ENCODE assay signal across 11 cellular contexts in the genomic region with DNA sequence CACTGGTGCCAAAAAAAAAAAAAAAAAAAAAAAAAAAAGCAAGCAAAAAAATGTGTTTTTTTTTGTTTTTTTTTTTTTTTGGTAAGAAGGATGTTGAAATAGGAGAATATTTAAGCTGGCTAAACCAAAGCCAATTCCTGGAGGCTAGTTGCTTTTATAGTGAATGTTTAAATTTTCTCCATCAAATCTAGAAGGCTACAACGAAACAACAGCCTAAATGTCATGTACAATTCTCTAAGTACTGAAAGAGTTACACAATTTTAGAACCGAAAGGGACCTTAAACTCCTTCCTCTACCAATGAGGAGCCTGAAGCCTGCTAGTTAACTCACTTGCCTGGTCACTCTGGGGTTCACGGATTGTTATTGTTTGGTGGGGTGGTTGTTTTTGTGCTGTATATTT. TPM values are rescaled to one million over a fixed set of nuclear protein-coding genes. Genes with fewer than 3 reads are reported as not detected.
A peak's percentile ranks its signal among the peaks of the same experiment; 100 is the strongest.
DNase-seq lines count a peak whose midpoint lies in the region; ATAC-seq and TF ChIP-seq lines count a peak whose summit lies in the region.
"Had no signal": no experiment of that assay in that cellular context is flagged by ENCODE, and none has a peak within 500 bp of the region (broad histone marks: within the 10 kb centered on the region; RNA-seq: fewer than 3 reads in every experiment).

No MANE protein-coding gene starts in this region.

- H3K9ac ChIP-seq in skeletal muscle satellite cell (ENCODE audit: low read depth, low read length): no peak overlapping the region

- no peak for ATAC-seq in gastroesophageal sphincter
- no peak for ATAC-seq in HG03354 (IDR thresholded peaks at IDR 0.05; ENCODE audit: poor library complexity, severe bottlenecking, unreplicated experiment)
- no peak for ATAC-seq in GM18511 (IDR thresholded peaks at IDR 0.05; ENCODE audit: unreplicated experiment)

- WGBS in gastroesophageal sphincter (ENCODE audit: low coverage in 1 of 2), 2 donors: 8 to 16% methylated on average over 3 of the region's 3 CpGs

- TF ChIP-seq EP300 in gastroesophageal sphincter (IDR thresholded peaks at IDR 0.05): no peak

- H3K4me2 ChIP-seq in skeletal muscle satellite cell (ENCODE audit: low read length): peak overlapping the region; percentile 98

- H3K27ac ChIP-seq in ascending aorta (peak overlapping the region; percentile 52 to 89), gastroesophageal sphincter (peak overlapping the region; percentile 95 to 97 (median 96))

- DNase-seq in HCEC 1CT (peak; percentile 35), ascending aorta (ENCODE audit: low spot score in 2 of 2) (no peak), KG1 (lab: John Stamatoyannopoulos, UW) (no peak), HPDE6-E6E7 (ENCODE audit: extremely low spot score) (no peak)
- DNase-seq: amygdala, foreskin fibroblast had no signal

- H3K4me3 ChIP-seq in ascending aorta (peak overlapping the region; percentile 23 to 80), gastroesophageal sphincter (peak overlapping the region; percentile 73 to 83), skeletal muscle satellite cell (ENCODE audit: low read length) (no peak overlapping the region)

- H3K36me3 ChIP-seq in ascending aorta: no peaks in the 10 kb centered on the region
- H3K36me3 ChIP-seq in gastroesophageal sphincter: no peaks in the 10 kb centered on the region
- no peaks in the 10 kb centered on the region for H3K36me3 ChIP-seq in skeletal muscle satellite cell (ENCODE audit: insufficient read depth, low read length)

- H3K27me3 ChIP-seq in ascending aorta: no peaks in the 10 kb centered on the region
- H3K27me3 ChIP-seq in gastroesophageal sphincter: no peaks in the 10 kb centered on the region
- no peaks in the 10 kb centered on the region for H3K27me3 ChIP-seq in skeletal muscle satellite cell (ENCODE audit: control insufficient read depth, insufficient read depth, low read length)

- intact Hi-C loops in ascending aorta (cut with DNase I): loop anchor here (5.0 kb wide), 1 partner anchor 387 kb away; no protein-coding TSS in a partner anchor

- H3K9me3 ChIP-seq in ascending aorta (no peaks in the 10 kb centered on the region), gastroesophageal sphincter (no peaks in the 10 kb centered on the region), skeletal muscle satellite cell (replicated peaks; ENCODE audit: low read length) (no peaks in the 10 kb centered on the region)

- no peak for TF ChIP-seq POLR2A in gastroesophageal sphincter (IDR thresholded peaks at IDR 0.05)

- H3K4me1 ChIP-seq in ascending aorta (peaks cover 0 to 13% of the 10 kb centered on the region in 2 donors), gastroesophageal sphincter (peaks cover 5 to 73% (median 18%) of the 10 kb centered on the region in 3 donors), skeletal muscle satellite cell (ENCODE audit: control insufficient read depth, insufficient read depth, low read length) (peaks cover 22% of the 10 kb centered on the region)

- no peak for TF ChIP-seq CTCF in ascending aorta (IDR thresholded peaks at IDR 0.05)
- TF ChIP-seq CTCF in gastroesophageal sphincter (IDR thresholded peaks at IDR 0.05): no peak

RNA-seq across cellular contexts. Expression of a gene that starts 3.5 kb away (rescaled TPM):
- total RNA-seq in ascending aorta: 29.9 TPM
- 100 to 1,000 TPM; 120 to 280 (median 263) TPM for total RNA-seq in gastroesophageal sphincter
- 66.4 and 80.2 TPM in 2 replicates for total RNA-seq in skeletal muscle satellite cell (2012; rRNA removed)
- total RNA-seq: activated CD8-positive, alpha-beta memory T cell treated with anti-CD3 and anti-CD28 coated beads for 36 hours had no signal
